Comparison of ENCODE assay signal across 8 cellular contexts in genomic region chr4:182918044-182918607, GRCh38. TPM values are rescaled to one million over a fixed set of nuclear protein-coding genes. Genes with fewer than 3 reads are reported as not detected.
DNase-seq lines count a peak whose midpoint lies in the region; ATAC-seq and TF ChIP-seq lines count a peak whose summit lies in the region.

No MANE protein-coding gene starts in this region.

- H3F3A ChIP-seq in PC-9 (ENCODE audit: insufficient read depth, low read depth): no peaks in the 10 kb centered on the region

- POLR2A ChIA-PET in PC-9 (lab: Charles Lee; ENCODE audit: unreplicated experiment): no interaction called here

- H3K27ac ChIP-seq in PC-9: no peak overlapping the region
- H3K27ac ChIP-seq in fibroblast of lung (ENCODE audit: insufficient read depth, low read length): peak overlapping the region; percentile 86

- no peaks in the 10 kb centered on the region for H3K9me2 ChIP-seq in PC-9 (ENCODE audit: insufficient read depth)

- CTCF ChIA-PET in PC-9 (lab: Charles Lee): interaction anchor here (0.6 to 0.7 kb wide), 2 partner anchors 112 to 489 kb away, joined by 3 to 6 read pairs; no protein-coding TSS in a partner anchor

- ATAC-seq in GM18870 (IDR thresholded peaks at IDR 0.05; ENCODE audit: unreplicated experiment) (peak; percentile 23), HG02610 (IDR thresholded peaks at IDR 0.05; ENCODE audit: unreplicated experiment) (peak; percentile 10)

- H3K4me3 ChIP-seq in PC-9 (peak overlapping the region; percentile 79), fibroblast of lung (replicated peaks in 1 of 4; ENCODE audit: control extremely low read depth in 1 of 4, insufficient read depth in 1 of 4, low read depth in 3 of 4, low read length in 4 of 4) (peak overlapping the region; percentile 61 to 79 (median 65)), retinal pigment epithelial cell (ENCODE audit: low read length) (peak overlapping the region; percentile 66)

- peak overlapping the region; percentile 93 for H3K9ac ChIP-seq in fibroblast of lung (ENCODE audit: insufficient read depth, low read length)

- no TSS peak for BruUV-seq in PC-9 (replicated peaks; lab: Mats Ljungman, UMichigan)

- H4K20me1 ChIP-seq in PC-9 (ENCODE audit: insufficient read depth): no peaks in the 10 kb centered on the region
- H4K20me1 ChIP-seq in fibroblast of lung (ENCODE audit: control insufficient read depth, extremely low read depth, insufficient read depth, low read length): no peaks in the 10 kb centered on the region

- peak overlapping the region; percentile 95 for H2AFZ ChIP-seq in PC-9
- H2AFZ ChIP-seq in fibroblast of lung (ENCODE audit: low read length): peak overlapping the region; percentile 76

- no peaks in the 10 kb centered on the region for H3K9me3 ChIP-seq in PC-9 (ENCODE audit: insufficient read depth, low read depth)
- H3K9me3 ChIP-seq in fibroblast of lung (ENCODE audit: control insufficient read depth, insufficient read depth, low read depth, low read length): no peaks in the 10 kb centered on the region

- intact Hi-C loops in PC-9 (cut with micrococcal nuclease; ENCODE audit: unreplicated experiment): loop anchor here (2.0 kb wide), 1 partner anchor 111 kb away; no protein-coding TSS in a partner anchor

- peak overlapping the region; percentile 82 for H3K4me2 ChIP-seq in PC-9
- H3K4me2 ChIP-seq in fibroblast of lung (ENCODE audit: extremely low read depth, insufficient read depth, low read length): peak overlapping the region; percentile 95

- H3K79me2 ChIP-seq in PC-9 (ENCODE audit: low read depth): peaks cover 10% of the 10 kb centered on the region; the same call in 1 of the 2 replicates
- H3K79me2 ChIP-seq in fibroblast of lung (ENCODE audit: control insufficient read depth, insufficient read depth, low read length): peaks cover 17% of the 10 kb centered on the region

- DNase-seq in PC-9: no peak
- no peak for DNase-seq in fibroblast of lung (ENCODE audit: low read depth in 2 of 2)
- DNase-seq in retinal pigment epithelial cell (ENCODE audit: low read depth): no peak
- DNase-seq in NCI-H446 treated with DMSO at 0.1 percent for 48 hours (lab: John Stamatoyannopoulos, UW): no peak
- DNase-seq in stimulated activated naive CD4-positive, alpha-beta T cell treated with Interleukin-2 at 50 U/mL for 16 hours (lab: John Stamatoyannopoulos, UW): no peak
- no peak for DNase-seq in AG08396 (ENCODE audit: low spot score)

- H3K27me3 ChIP-seq in PC-9 (ENCODE audit: insufficient read depth, low read depth) (0 out of 2 replicates have a peak, but pooled peaks cover 3% of the 10 kb centered on the region), fibroblast of lung (ENCODE audit: control insufficient read depth, insufficient read depth, low read length) (no peaks in the 10 kb centered on the region)

- TF ChIP-seq CTCF in PC-9 (conservative IDR thresholded peaks at IDR 0.05): no peak; the same call in 1 of the 2 replicates
- peak in 1 of 2 donors; percentile 3 for TF ChIP-seq CTCF in fibroblast of lung (conservative IDR thresholded peaks at IDR 0.05 in 1 of 2, IDR thresholded peaks at IDR 0.05 in 1 of 2; ENCODE audit: low read depth in 1 of 2, low read length in 2 of 2)
- no peak for TF ChIP-seq CTCF in retinal pigment epithelial cell (conservative IDR thresholded peaks at IDR 0.05; ENCODE audit: low read depth, low read length)

- H3K4me1 ChIP-seq in PC-9 (replicated peaks; ENCODE audit: insufficient read depth) (0 out of 2 replicates have a peak, but pooled peaks cover 4% of the 10 kb centered on the region), fibroblast of lung (ENCODE audit: control insufficient read depth, extremely low read depth, insufficient read depth, low read length) (peaks cover 11% of the 10 kb centered on the region)

- H3K36me3 ChIP-seq in PC-9 (ENCODE audit: low read depth) (no peaks in the 10 kb centered on the region), fibroblast of lung (ENCODE audit: control insufficient read depth, insufficient read depth, low read length) (peaks cover 10% of the 10 kb centered on the region)

RNA-seq across cellular contexts. Expression of gene DCTD, which starts 0.9 kb away (rescaled TPM):
- total RNA-seq in PC-9 (2021) (116 and 117 TPM in 2 replicates), fibroblast of lung (70.4 and 88.8 TPM in 2 replicates)
- 140 and 182 TPM in 2 replicates for polyA plus RNA-seq in fibroblast of lung
- polyA plus RNA-seq in fibroblast of lung (2012): 126 and 152 TPM in 2 replicates
- polyA minus RNA-seq in fibroblast of lung (ENCODE audit: low replicate concordance): 58.8 and 65.1 TPM in 2 replicates
